Comparison of ENCODE assay signal across 13 cellular contexts in genomic region chr10:118343115-118343514, GRCh38. TPM values are rescaled to one million over a fixed set of nuclear protein-coding genes. Genes with fewer than 3 reads are reported as not detected.
A peak's percentile ranks its signal among the peaks of the same experiment; 100 is the strongest.
DNase-seq lines count a peak whose midpoint lies in the region; ATAC-seq and TF ChIP-seq lines count a peak whose summit lies in the region.
"Had no signal": no experiment of that assay in that cellular context is flagged by ENCODE, and none has a peak within 500 bp of the region (broad histone marks: within the 10 kb centered on the region; RNA-seq: fewer than 3 reads in every experiment).

No MANE protein-coding gene starts in this region.

- H3K36me3 ChIP-seq in PC-3 (ENCODE audit: low read depth, low read length): no peaks in the 10 kb centered on the region
- peaks cover 4% of the 10 kb centered on the region; the same call in 1 of the 2 replicates for H3K36me3 ChIP-seq in WERI-Rb-1
- H3K36me3 ChIP-seq in testis (ENCODE audit: low read depth, missing control alignments): no peaks in the 10 kb centered on the region
- H3K36me3 ChIP-seq: gastroesophageal sphincter had no signal

- no peak overlapping the region for H3K27ac ChIP-seq in PC-3 (ENCODE audit: low read length)
- H3K27ac ChIP-seq in WERI-Rb-1: no peak overlapping the region
- no peak overlapping the region for H3K27ac ChIP-seq in testis

- H3K27ac Mint-ChIP-seq in activated naive CD4-positive, alpha-beta T cell treated with anti-CD3 and anti-CD28 coated beads for 36 hours: no peak overlapping the region
- no peak overlapping the region for H3K27ac Mint-ChIP-seq in activated naive CD4-positive, alpha-beta T cell treated with anti-CD3 and anti-CD28 coated beads, Interleukin-2, amount 10 ng/mL, durations not matched to agents 7 days and 5 days
- H3K27ac Mint-ChIP-seq in stimulated activated effector memory CD8-positive, alpha-beta T cell treated with anti-CD3 and anti-CD28 coated beads, Interleukin-12 subunit alpha, Interleukin-12 subunit beta, amount 100 ng/mL, for 72 hours: peak overlapping the region; percentile 92

- H3K9me2 ChIP-seq in PC-3 (replicated peaks; ENCODE audit: low read length): no peaks in the 10 kb centered on the region

- H3F3A ChIP-seq in PC-3 (ENCODE audit: low read length, unreplicated experiment): no peaks in the 10 kb centered on the region

- H3K27me3 ChIP-seq in PC-3 (ENCODE audit: low read length): 0 out of 2 replicates have a peak, but pooled peaks cover 4% of the 10 kb centered on the region
- H3K27me3 ChIP-seq in WERI-Rb-1 (ENCODE audit: insufficient read depth, low read depth, severe bottlenecking): no peaks in the 10 kb centered on the region
- no peaks in the 10 kb centered on the region for H3K27me3 ChIP-seq in testis
- H3K27me3 ChIP-seq: gastroesophageal sphincter had no signal

- H3K27me3 Mint-ChIP-seq in activated naive CD4-positive, alpha-beta T cell treated with anti-CD3 and anti-CD28 coated beads for 36 hours (ENCODE audit: low read depth): no peaks in the 10 kb centered on the region
- H3K27me3 Mint-ChIP-seq in activated naive CD4-positive, alpha-beta T cell treated with anti-CD3 and anti-CD28 coated beads, Interleukin-2, amount 10 ng/mL, durations not matched to agents 7 days and 5 days: peaks cover 3% of the 10 kb centered on the region

- 65 to 80% methylated on average over 5 of the region's 5 CpGs for WGBS in testis, 2 donors

- BruUV-seq in PC-3 (replicated peaks; lab: Mats Ljungman, UMichigan): no TSS peak

- H3K4me1 ChIP-seq in PC-3 (ENCODE audit: insufficient read depth, low read length) (peaks cover 16% of the 10 kb centered on the region; the same call in 1 of the 2 replicates), testis (peaks cover 12% of the 10 kb centered on the region)

- POLR2A ChIA-PET in PC-3 (lab: Charles Lee; ENCODE audit: unreplicated experiment): no interaction called here

- TF ChIP-seq CTCF in PC-3 (conservative IDR thresholded peaks at IDR 0.05; ENCODE audit: low read depth, low read length) (no peak), WERI-Rb-1 (IDR thresholded peaks at IDR 0.05; ENCODE audit: low read depth, low read length) (no peak), testis (IDR thresholded peaks at IDR 0.05) (no peak)

- H3K4me1 Mint-ChIP-seq in activated naive CD4-positive, alpha-beta T cell treated with anti-CD3 and anti-CD28 coated beads for 36 hours (ENCODE audit: low read depth): peaks cover 34% of the 10 kb centered on the region
- H3K4me1 Mint-ChIP-seq in activated naive CD4-positive, alpha-beta T cell treated with anti-CD3 and anti-CD28 coated beads, Interleukin-2, amount 10 ng/mL, durations not matched to agents 7 days and 5 days: peaks cover 33% of the 10 kb centered on the region
- peaks cover 25% of the 10 kb centered on the region for H3K4me1 Mint-ChIP-seq in stimulated activated effector memory CD8-positive, alpha-beta T cell treated with anti-CD3 and anti-CD28 coated beads, Interleukin-12 subunit alpha, Interleukin-12 subunit beta, amount 100 ng/mL, for 72 hours

- H3K4me2 ChIP-seq in PC-3 (ENCODE audit: low read length): 0 out of 2 replicates have a peak overlapping the region, but pooled peaks have one; percentile 85

- H3K9me3 Mint-ChIP-seq in activated naive CD4-positive, alpha-beta T cell treated with anti-CD3 and anti-CD28 coated beads for 36 hours: no peaks in the 10 kb centered on the region
- no peaks in the 10 kb centered on the region for H3K9me3 Mint-ChIP-seq in activated naive CD4-positive, alpha-beta T cell treated with anti-CD3 and anti-CD28 coated beads, Interleukin-2, amount 10 ng/mL, durations not matched to agents 7 days and 5 days
- no peaks in the 10 kb centered on the region for H3K9me3 Mint-ChIP-seq in stimulated activated effector memory CD8-positive, alpha-beta T cell treated with anti-CD3 and anti-CD28 coated beads, Interleukin-12 subunit alpha, Interleukin-12 subunit beta, amount 100 ng/mL, for 72 hours

- peaks cover 2% of the 10 kb centered on the region for H3K36me3 Mint-ChIP-seq in activated naive CD4-positive, alpha-beta T cell treated with anti-CD3 and anti-CD28 coated beads for 36 hours (ENCODE audit: low read depth)
- H3K36me3 Mint-ChIP-seq in activated naive CD4-positive, alpha-beta T cell treated with anti-CD3 and anti-CD28 coated beads, Interleukin-2, amount 10 ng/mL, durations not matched to agents 7 days and 5 days: peaks cover 14% of the 10 kb centered on the region
- peaks cover 10% of the 10 kb centered on the region for H3K36me3 Mint-ChIP-seq in stimulated activated effector memory CD8-positive, alpha-beta T cell treated with anti-CD3 and anti-CD28 coated beads, Interleukin-12 subunit alpha, Interleukin-12 subunit beta, amount 100 ng/mL, for 72 hours

- no peaks in the 10 kb centered on the region for H3K9me3 ChIP-seq in PC-3 (ENCODE audit: low read length)
- no peaks in the 10 kb centered on the region for H3K9me3 ChIP-seq in WERI-Rb-1 (ENCODE audit: severe bottlenecking)
- H3K9me3 ChIP-seq in testis: no peaks in the 10 kb centered on the region
- H3K9me3 ChIP-seq: gastroesophageal sphincter had no signal

- peaks cover 33% of the 10 kb centered on the region for H3K79me2 ChIP-seq in PC-3 (ENCODE audit: low read length)

- H3K4me3 ChIP-seq in PC-3 (ENCODE audit: low read length): no peak overlapping the region
- H3K4me3 ChIP-seq in WERI-Rb-1 (ENCODE audit: low read depth, low read length): no peak overlapping the region
- peak overlapping the region in 1 of 2 donors; percentile 99 for H3K4me3 ChIP-seq in testis

- DNase-seq in activated naive CD4-positive, alpha-beta T cell treated with anti-CD3 and anti-CD28 coated beads for 36 hours: no peak
- no peak for DNase-seq in activated naive CD4-positive, alpha-beta T cell treated with anti-CD3 and anti-CD28 coated beads, Interleukin-2, amount 10 ng/mL, durations not matched to agents 7 days and 5 days
- DNase-seq in PC-3 (peak; percentile 12), WERI-Rb-1 (no peak), DMS79 (lab: John Stamatoyannopoulos, UW) (no peak), testis (no peak)
- no peak for DNase-seq in stimulated activated effector memory CD8-positive, alpha-beta T cell treated with anti-CD3 and anti-CD28 coated beads, Interleukin-12 subunit alpha, Interleukin-12 subunit beta, amount 100 ng/mL, for 72 hours (ENCODE audit: low spot score in 2 of 2)
- DNase-seq: activated CD4-positive, alpha-beta T cell treated with anti-CD3 and anti-CD28 coated beads for 1 hour; C1 segment of cervical spinal cord; NCI-H187 treated with DMSO at 0.1 percent for 48 hours; stimulated activated CD8-positive, alpha-beta memory T cell treated with anti-CD3 and anti-CD28 coated beads, Interleukin-4, amount 100 ng/mL, for 48 hours had no signal

- no peak overlapping the region for H3K9ac ChIP-seq in PC-3 (ENCODE audit: low read length)

- ATAC-seq in PC-3: no peak
- peak; percentile 32 for ATAC-seq in esophagus mucosa
- no peak for ATAC-seq in stimulated activated effector memory CD8-positive, alpha-beta T cell treated with anti-CD3 and anti-CD28 coated beads, Interleukin-12 subunit alpha, Interleukin-12 subunit beta, amount 100 ng/mL, for 72 hours

- CTCF ChIA-PET in activated naive CD4-positive, alpha-beta T cell treated with anti-CD3 and anti-CD28 coated beads for 36 hours (lab: Charles Lee): no interaction called here
- CTCF ChIA-PET in activated naive CD4-positive, alpha-beta T cell treated with anti-CD3 and anti-CD28 coated beads, Interleukin-2, amount 10 ng/mL, durations not matched to agents 7 days and 5 days (lab: Charles Lee): no interaction called here
- CTCF ChIA-PET in PC-3 (lab: Charles Lee): no interaction called here

- intact Hi-C loops in activated naive CD4-positive, alpha-beta T cell treated with anti-CD3 and anti-CD28 coated beads for 36 hours (cut with micrococcal nuclease): loop anchor here (5.0 to 10.0 kb wide), 3 partner anchors 354 to 1362 kb away; no protein-coding TSS in a partner anchor
- intact Hi-C loops in PC-3 (cut with micrococcal nuclease) (loop anchor here (5.0 kb wide), 2 partner anchors 41 to 886 kb away; no protein-coding TSS in a partner anchor), testis (cut with DNase I; ENCODE audit: low total_unique reads) (no loop called here)

- H3K4me3 Mint-ChIP-seq in activated naive CD4-positive, alpha-beta T cell treated with anti-CD3 and anti-CD28 coated beads for 36 hours: peak overlapping the region; percentile 95
- H3K4me3 Mint-ChIP-seq in activated naive CD4-positive, alpha-beta T cell treated with anti-CD3 and anti-CD28 coated beads, Interleukin-2, amount 10 ng/mL, durations not matched to agents 7 days and 5 days: no peak overlapping the region
- peak overlapping the region; percentile 80 for H3K4me3 Mint-ChIP-seq in stimulated activated effector memory CD8-positive, alpha-beta T cell treated with anti-CD3 and anti-CD28 coated beads, Interleukin-12 subunit alpha, Interleukin-12 subunit beta, amount 100 ng/mL, for 72 hours

- no peaks in the 10 kb centered on the region for H4K20me1 ChIP-seq in PC-3 (ENCODE audit: low read length)

- TF ChIP-seq POLR2A in testis (IDR thresholded peaks at IDR 0.05): no peak

- H2AFZ ChIP-seq in PC-3 (ENCODE audit: low read length): 0 out of 2 replicates have a peak overlapping the region, but pooled peaks have one; percentile 92

RNA-seq across cellular contexts. Expression of gene FAM204A, which starts 1.0 kb away (rescaled TPM):
- 10 to 100 TPM; 60.5 to 67.1 TPM for total RNA-seq in activated naive CD4-positive, alpha-beta T cell treated with anti-CD3 and anti-CD28 coated beads for 36 hours
- 27.3 and 34.2 TPM in 2 replicates for total RNA-seq in PC-3 (2014; rRNA removed)
- total RNA-seq in esophagus mucosa: 49.6 TPM
- 10 to 100 TPM; 51.3 to 68.7 TPM for total RNA-seq in testis
- polyA plus RNA-seq in testis (ENCODE audit: insufficient read depth, low read depth, low replicate concordance): 78.3 TPM
